Comparison of ENCODE assay signal across 16 cellular contexts in genomic region chr2:232508246-232508645, GRCh38. TPM values are rescaled to one million over a fixed set of nuclear protein-coding genes. Genes with fewer than 3 reads are reported as not detected.
DNase-seq lines count a peak whose midpoint lies in the region; ATAC-seq and TF ChIP-seq lines count a peak whose summit lies in the region.
"Had no signal": no experiment of that assay in that cellular context is flagged by ENCODE, and none has a peak within 500 bp of the region (broad histone marks: within the 10 kb centered on the region; RNA-seq: fewer than 3 reads in every experiment).

No MANE protein-coding gene starts in this region.

- H3K79me2 ChIP-seq in DND-41 (ENCODE audit: insufficient read depth, low read length), result no peaks in the 10 kb centered on the region
- no peaks in the 10 kb centered on the region for H3K79me2 ChIP-seq in neural progenitor cell (ENCODE audit: low read depth)

- no peak overlapping the region for H3K27ac Mint-ChIP-seq in WTC11
- H3K27ac Mint-ChIP-seq in neural progenitor cell, result no peak overlapping the region
- H3K27ac Mint-ChIP-seq in activated naive CD8-positive, alpha-beta T cell treated with anti-CD3 and anti-CD28 coated beads, Interleukin-2, amount 50 U/mL, for 24 hours, result no peak overlapping the region
- H3K27ac Mint-ChIP-seq: CD4-positive, CD25-positive, alpha-beta regulatory T cell had no signal

- H3F3A ChIP-seq in neural progenitor cell (ENCODE audit: low read depth), result peaks cover 13% of the 10 kb centered on the region

- peak; percentile 4 for TF ChIP-seq CTCF in DND-41 (IDR thresholded peaks at IDR 0.05; ENCODE audit: borderline replicate concordance, extremely low read depth, low read length, poor library complexity, severe bottlenecking)
- peak; percentile 25; the same call in 1 of the 2 replicates for TF ChIP-seq CTCF in WTC11 (IDR thresholded peaks at IDR 0.05)
- peak; percentile 18 for TF ChIP-seq CTCF in neural progenitor cell (IDR thresholded peaks at IDR 0.05)

- H3K4me3 ChIP-seq in DND-41 (ENCODE audit: low read depth in 1 of 2, low read length in 2 of 2) (no peak overlapping the region), H7 (ENCODE audit: insufficient read depth, low read depth, low read length) (no peak overlapping the region), neural progenitor cell (no peak overlapping the region)
- H3K4me3 ChIP-seq: BLaER1 treated with 17β-estradiol and CSF1 and Interleukin-3, amounts not matched to agents 10 nM and 100 nM had no signal

- H3K27ac ChIP-seq in DND-41 (ENCODE audit: low read length), result no peak overlapping the region
- no peak overlapping the region for H3K27ac ChIP-seq in neural progenitor cell
- H3K27ac ChIP-seq: BLaER1 treated with 17β-estradiol and CSF1 and Interleukin-3, amounts not matched to agents 10 nM and 100 nM; HL-60 had no signal

- no peak for DNase-seq in DND-41
- peak; percentile 86 for DNase-seq in H7
- DNase-seq in WTC11 (ENCODE audit: low spot score), result peak; percentile 53
- no peak for DNase-seq in neural progenitor cell (ENCODE audit: low spot score)
- no peak for DNase-seq in NCI-H748 treated with DMSO at 0.1 percent for 48 hours (lab: John Stamatoyannopoulos, UW)
- DNase-seq in activated naive CD8-positive, alpha-beta T cell treated with anti-CD3 and anti-CD28 coated beads, Interleukin-2, amount 50 U/mL, for 24 hours, result no peak
- DNase-seq in activated CD4-positive, alpha-beta T cell treated with anti-CD3 and anti-CD28 coated beads for 48 hours, result no peak
- DNase-seq: 8988T; CD4-positive, CD25-positive, alpha-beta regulatory T cell; DMS53; EL; GOT3; KG1 had no signal

- no peaks in the 10 kb centered on the region; the same call in 1 of the 2 replicates for H4K20me1 ChIP-seq in DND-41 (ENCODE audit: insufficient read depth, low read length)
- H4K20me1 ChIP-seq in neural progenitor cell (ENCODE audit: low read depth), result peaks cover 18% of the 10 kb centered on the region

- H2AFZ ChIP-seq in DND-41 (ENCODE audit: low read depth, low read length), result no peak overlapping the region
- no peak overlapping the region for H2AFZ ChIP-seq in neural progenitor cell (replicated peaks)

- H3K9me3 ChIP-seq in DND-41 (ENCODE audit: insufficient read depth, low read length, severe bottlenecking), result no peaks in the 10 kb centered on the region
- no peaks in the 10 kb centered on the region for H3K9me3 ChIP-seq in neural progenitor cell (ENCODE audit: low read depth)
- H3K9me3 ChIP-seq: BLaER1 treated with 17β-estradiol and CSF1 and Interleukin-3, amounts not matched to agents 10 nM and 100 nM had no signal

- CTCF ChIA-PET in WTC11 (lab: Charles Lee), result interaction anchor here (0.6 to 6.9 kb wide), 6 partner anchors 10 to 143 kb away, joined by 3 to 73 read pairs (median 3); partner anchors contain the start of genes CHRNG, ECEL1 and PRSS56

- peaks cover 15% of the 10 kb centered on the region for H3K4me1 Mint-ChIP-seq in WTC11
- peaks cover 40% of the 10 kb centered on the region for H3K4me1 Mint-ChIP-seq in neural progenitor cell
- H3K4me1 Mint-ChIP-seq in activated naive CD8-positive, alpha-beta T cell treated with anti-CD3 and anti-CD28 coated beads, Interleukin-2, amount 50 U/mL, for 24 hours, result peaks cover 9% of the 10 kb centered on the region

- peaks cover 37% of the 10 kb centered on the region for H3K27me3 Mint-ChIP-seq in WTC11 (ENCODE audit: low read depth)
- peaks cover 37% of the 10 kb centered on the region for H3K27me3 Mint-ChIP-seq in neural progenitor cell (ENCODE audit: insufficient read depth, low read depth)
- peaks cover 34% of the 10 kb centered on the region for H3K27me3 Mint-ChIP-seq in activated naive CD8-positive, alpha-beta T cell treated with anti-CD3 and anti-CD28 coated beads, Interleukin-2, amount 50 U/mL, for 24 hours

- H3K4me1 ChIP-seq in DND-41 (ENCODE audit: insufficient read depth, low read length) (no peaks in the 10 kb centered on the region), neural progenitor cell (peaks cover 12% of the 10 kb centered on the region)

- H3K4me3 Mint-ChIP-seq in WTC11, result no peak overlapping the region
- no peak overlapping the region for H3K4me3 Mint-ChIP-seq in neural progenitor cell
- H3K4me3 Mint-ChIP-seq in activated naive CD8-positive, alpha-beta T cell treated with anti-CD3 and anti-CD28 coated beads, Interleukin-2, amount 50 U/mL, for 24 hours, result no peak overlapping the region
- H3K4me3 Mint-ChIP-seq: CD4-positive, CD25-positive, alpha-beta regulatory T cell; IgD-negative memory B cell had no signal

- H3K9ac ChIP-seq in DND-41 (ENCODE audit: low read depth, low read length) (no peak overlapping the region), neural progenitor cell (no peak overlapping the region)
- H3K9ac ChIP-seq: BLaER1 treated with 17β-estradiol and CSF1 and Interleukin-3, amounts not matched to agents 10 nM and 100 nM had no signal

- H3K27me3 ChIP-seq in DND-41 (ENCODE audit: insufficient read depth, low read length, poor library complexity) (peaks cover 18% of the 10 kb centered on the region), H7 (ENCODE audit: control insufficient read depth, insufficient read depth, low read length) (peaks cover 28% of the 10 kb centered on the region), neural progenitor cell (peaks cover 38% of the 10 kb centered on the region)

- POLR2A ChIA-PET in WTC11 (lab: Charles Lee), result no interaction called here

- H3K36me3 ChIP-seq in DND-41 (ENCODE audit: insufficient read depth, low read length) (no peaks in the 10 kb centered on the region), H7 (replicated peaks; ENCODE audit: control insufficient read depth, insufficient read depth, low read length) (no peaks in the 10 kb centered on the region), neural progenitor cell (no peaks in the 10 kb centered on the region)
- H3K36me3 ChIP-seq: BLaER1 treated with 17β-estradiol and CSF1 and Interleukin-3, amounts not matched to agents 10 nM and 100 nM had no signal

- no peaks in the 10 kb centered on the region for H3K36me3 Mint-ChIP-seq in WTC11
- H3K36me3 Mint-ChIP-seq in neural progenitor cell, result no peaks in the 10 kb centered on the region
- H3K36me3 Mint-ChIP-seq in activated naive CD8-positive, alpha-beta T cell treated with anti-CD3 and anti-CD28 coated beads, Interleukin-2, amount 50 U/mL, for 24 hours (ENCODE audit: low read depth), result no peaks in the 10 kb centered on the region
- H3K36me3 Mint-ChIP-seq: CD4-positive, CD25-positive, alpha-beta regulatory T cell; IgD-negative memory B cell had no signal

- no peaks in the 10 kb centered on the region for H3K9me3 Mint-ChIP-seq in WTC11
- H3K9me3 Mint-ChIP-seq in neural progenitor cell, result no peaks in the 10 kb centered on the region
- no peaks in the 10 kb centered on the region for H3K9me3 Mint-ChIP-seq in activated naive CD8-positive, alpha-beta T cell treated with anti-CD3 and anti-CD28 coated beads, Interleukin-2, amount 50 U/mL, for 24 hours
- H3K9me3 Mint-ChIP-seq: CD4-positive, CD25-positive, alpha-beta regulatory T cell; IgD-negative memory B cell had no signal

- no peak for ATAC-seq in DND-41 (ENCODE audit: insufficient read depth, low read depth)
- ATAC-seq in WTC11, result peak; percentile 51
- no peak for ATAC-seq in activated naive CD8-positive, alpha-beta T cell treated with anti-CD3 and anti-CD28 coated beads, Interleukin-2, amount 50 U/mL, for 24 hours

- no peak overlapping the region for H3K4me2 ChIP-seq in DND-41 (ENCODE audit: insufficient read depth, low read length)
- no peak overlapping the region for H3K4me2 ChIP-seq in neural progenitor cell
- H3K4me2 ChIP-seq: BLaER1 treated with 17β-estradiol and CSF1 and Interleukin-3, amounts not matched to agents 10 nM and 100 nM had no signal

TF ChIP-seq in WTC11, 78 proteins besides CTCF, POLR2A, EP300 and RAD21:
- 0 out of 2 replicates have a peak, but pooled peaks have one; percentile 49 for TF ChIP-seq ZNF121 (CRISPR knock-in tag; IDR thresholded peaks at IDR 0.05)
- TF ChIP-seq ATF2 (CRISPR knock-in tag; IDR thresholded peaks at IDR 0.05; ENCODE audit: borderline replicate concordance, low read depth), result no peak
- TF ChIP-seq USF1 (CRISPR knock-in tag; IDR thresholded peaks at IDR 0.05), result no peak

RNA-seq across cellular contexts. Expression of gene PRSS56, which starts 11.9 kb away (rescaled TPM):
- not detected in 2 replicates for total RNA-seq in H7 (2014; rRNA removed; shearing (Covaris generic))
- total RNA-seq in WTC11 (2021) (not detected in 3 replicates), neural progenitor cell (ENCODE audit: low replicate concordance) (not detected in 2 replicates)
- total RNA-seq: CD4-positive, CD25-positive, alpha-beta regulatory T cell had no signal

RNA-seq across cellular contexts. Expression of gene CHRND, which starts 17.7 kb away (rescaled TPM):
- total RNA-seq in H7 (2014; rRNA removed; shearing (Covaris generic)), result not detected in 2 replicates
- total RNA-seq in WTC11 (2021), result 0.07 to 0.11 TPM in 2 of 3 replicates, not detected in the other
- 0.19 TPM in 1 of 2 replicates, not detected in the other for total RNA-seq in neural progenitor cell (ENCODE audit: low replicate concordance)
- total RNA-seq: CD4-positive, CD25-positive, alpha-beta regulatory T cell had no signal

RNA-seq across cellular contexts. Expression of gene ECEL1, which starts 20.6 kb away (rescaled TPM):
- 12.5 and 17.2 TPM in 2 replicates for total RNA-seq in H7 (2014; rRNA removed; shearing (Covaris generic))
- total RNA-seq in WTC11 (2021) (21.4 to 23.3 TPM (median 21.9 TPM) in 3 replicates), neural progenitor cell (ENCODE audit: low replicate concordance) (0.84 and 3.8 TPM in 2 replicates)
- total RNA-seq: CD4-positive, CD25-positive, alpha-beta regulatory T cell had no signal

RNA-seq across cellular contexts. Expression of gene CHRNG, which starts 31.2 kb away (rescaled TPM):
- total RNA-seq in H7 (2014; rRNA removed; shearing (Covaris generic)), result not detected in 2 replicates
- 0.20 TPM in 1 of 3 replicates, not detected in the others for total RNA-seq in WTC11 (2021)
- total RNA-seq in neural progenitor cell (ENCODE audit: low replicate concordance), result not detected in 2 replicates
- total RNA-seq: CD4-positive, CD25-positive, alpha-beta regulatory T cell had no signal

RNA-seq across cellular contexts. Expression of gene TIGD1, which starts 42.1 kb away (rescaled TPM):
- 5.0 and 8.0 TPM in 2 replicates for total RNA-seq in H7 (2014; rRNA removed; shearing (Covaris generic))
- total RNA-seq in WTC11 (2021), result 5.2 to 9.0 TPM (median 6.1 TPM) in 3 replicates
- 12.2 and 14.6 TPM in 2 replicates for total RNA-seq in neural progenitor cell (ENCODE audit: low replicate concordance)

Comparison
In these comparisons a context has a peak if more than half of its experiments do, and no peak if none do; other contexts are left out.
1. DNase-seq: peak in H7 (single experiment) and WTC11 (single experiment); none in DND-41 (single experiment), neural progenitor cell (single experiment), NCI-H748 treated with DMSO at 0.1 percent for 48 hours (single experiment), activated naive CD8-positive, alpha-beta T cell treated with anti-CD3 and anti-CD28 coated beads, Interleukin-2, amount 50 U/mL, for 24 hours (single experiment) and activated CD4-positive, alpha-beta T cell treated with anti-CD3 and anti-CD28 coated beads for 48 hours (single experiment).
2. Peak in every context shown above with its lines, with median percentiles within 50 percentile points of each other: CTCF ChIP-seq.